Comparison of ENCODE assay signal across 15 cellular contexts in the genomic region with DNA sequence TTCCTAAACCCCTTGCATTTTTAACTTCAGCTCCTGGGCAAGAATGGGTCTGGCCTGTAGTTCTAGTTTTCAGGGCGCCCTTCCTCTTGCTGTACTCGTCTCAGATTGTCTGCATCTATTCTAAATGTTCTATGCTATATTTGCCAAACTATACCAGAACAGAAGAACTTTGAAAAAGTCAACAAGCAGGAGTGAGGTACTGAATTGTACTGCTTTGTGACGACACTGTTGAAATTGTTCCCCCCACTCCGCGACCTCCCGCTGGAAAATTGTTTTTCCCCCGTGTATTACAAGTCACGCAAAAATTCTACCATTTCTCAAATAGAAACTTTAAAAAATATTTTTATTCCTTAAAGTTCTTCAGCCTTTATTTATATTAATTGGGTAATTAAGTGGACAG.
DNase-seq lines count a peak whose midpoint lies in the region; TF ChIP-seq lines count a peak whose summit lies in the region.
"Had no signal": no experiment of that assay in that cellular context is flagged by ENCODE, and none has a peak within 500 bp of the region (broad histone marks: within the 10 kb centered on the region; RNA-seq: fewer than 3 reads in every experiment).

No MANE protein-coding gene starts in this region.

- H3K27ac ChIP-seq in coronary artery: no peak overlapping the region
- H3K27ac ChIP-seq: C4-2B had no signal

- peaks cover 13% of the 10 kb centered on the region for H3K4me1 ChIP-seq in endocrine pancreas (ENCODE audit: control insufficient read depth, insufficient read depth, low read length)

- H3K9ac ChIP-seq in endocrine pancreas (ENCODE audit: control insufficient read depth, insufficient read depth, low read length): peak overlapping the region; percentile 76

- no peak for TF ChIP-seq CTCF in LNCaP clone FGC (IDR thresholded peaks at IDR 0.05; ENCODE audit: control insufficient read depth, extremely low read depth, insufficient read depth)
- no peak for TF ChIP-seq CTCF in coronary artery (IDR thresholded peaks at IDR 0.05)

- DNase-seq in NCI-H345 treated with DMSO at 0.1 percent for 48 hours (lab: John Stamatoyannopoulos, UW; ENCODE audit: unreplicated experiment) (peak; percentile 52), NCI-H345 (lab: John Stamatoyannopoulos, UW) (no peak), LNCaP clone FGC (ENCODE audit: low read depth) (no peak), pons (ENCODE audit: low spot score) (peak; percentile 37), coronary artery (ENCODE audit: low spot score) (no peak), KBM-7 (no peak), NCI-H1930 (lab: John Stamatoyannopoulos, UW) (no peak)
- DNase-seq: COR-L47, MV-4-11, NCI-H1694, NCI-H226, NCI-H774 had no signal

- H3K27me3 ChIP-seq in endocrine pancreas (ENCODE audit: control insufficient read depth, insufficient read depth, low read length): no peaks in the 10 kb centered on the region

- H3K36me3 ChIP-seq in endocrine pancreas (ENCODE audit: control insufficient read depth, insufficient read depth, low read length): no peaks in the 10 kb centered on the region
- H3K36me3 ChIP-seq: HAP-1 had no signal

- H3K4me3 ChIP-seq in LNCaP clone FGC (ENCODE audit: low read depth, low read length): peak overlapping the region; percentile 44
- peak overlapping the region; percentile 91 for H3K4me3 ChIP-seq in endocrine pancreas (ENCODE audit: control insufficient read depth, insufficient read depth, low read length)
- H3K4me3 ChIP-seq in coronary artery: no peak overlapping the region
- H3K4me3 ChIP-seq: HAP-1 had no signal

- H3K9me3 ChIP-seq in endocrine pancreas (ENCODE audit: control insufficient read depth, low read length): no peaks in the 10 kb centered on the region
- H3K9me3 ChIP-seq: HAP-1 had no signal

- in situ Hi-C loops in KBM-7 (cut with MboI; ENCODE audit: low pct_unique_long_range_greater_than_20kb, low sequenced_read_pairs): no loop called here

Comparison
In these comparisons a context has a peak if more than half of its experiments do, and no peak if none do; other contexts are left out.
1. DNase-seq: peak in NCI-H345 treated with DMSO at 0.1 percent for 48 hours (single experiment) and pons (single experiment); none in NCI-H345 (single experiment), LNCaP clone FGC (single experiment), coronary artery (single experiment), KBM-7 (single experiment) and NCI-H1930 (0 of 2).